Comparison of ENCODE assay signal across 14 cellular contexts in genomic region chr7:120218702-120219101, GRCh38. TPM values are rescaled to one million over a fixed set of nuclear protein-coding genes. Genes with fewer than 3 reads are reported as not detected.
"Had no signal": no experiment of that assay in that cellular context is flagged by ENCODE, and none has a peak within 500 bp of the region (broad histone marks: within the 10 kb centered on the region; RNA-seq: fewer than 3 reads in every experiment).

No MANE protein-coding gene starts in this region.

- ATAC-seq: activated T-helper 17 cell treated with anti-CD3 and anti-CD28 coated beads, Interleukin-2, amount 50 U/mL, for 72 hours; lower lobe of right lung; naive thymus-derived CD4-positive, alpha-beta T cell; stimulated activated memory B cell treated with anti-CD40 and anti-IgM and Interleukin-4, amounts not matched to agents 10 μg/mL and 1 μg/mL and 100 μg/mL, for 72 hours had no signal

- DNase-seq: activated B cell treated with CpG ODN at 0.5 μM for 24 hours; activated CD4-positive, alpha-beta T cell treated with anti-CD3 and anti-CD28 coated beads, Interleukin-2, amount 10 ng/mL, durations not matched to agents 7 days and 5 days; activated CD8-positive, alpha-beta memory T cell treated with anti-CD3 and anti-CD28 coated beads for 24 hours; activated naive CD4-positive, alpha-beta T cell treated with anti-CD3 and anti-CD28 coated beads, Interleukin-2, amount 10 ng/mL, durations not matched to agents 7 days and 5 days; amniotic stem cell; lower lobe of right lung; naive thymus-derived CD4-positive, alpha-beta T cell; retina; stimulated activated CD4-positive, alpha-beta T cell treated with anti-CD3 and anti-CD28 coated beads, Interleukin-1b, Interleukin-23, amount 100 ng/mL, for 48 hours; T-helper 2 cell; transverse colon had no signal

- H3K4me1 ChIP-seq: lower lobe of right lung, transverse colon had no signal

- H3K27ac ChIP-seq: lower lobe of right lung, transverse colon had no signal

- H3K4me3 ChIP-seq: lower lobe of right lung, transverse colon had no signal

- H3K27me3 ChIP-seq: transverse colon had no signal

- H3K36me3 ChIP-seq: lower lobe of right lung, transverse colon had no signal

- H3K9me3 ChIP-seq: lower lobe of right lung, transverse colon had no signal

RNA-seq across cellular contexts. Expression of gene KCND2, which starts 54.3 kb away (rescaled TPM):
- total RNA-seq: activated B cell treated with CpG ODN at 0.5 μM for 24 hours; activated CD4-positive, alpha-beta T cell treated with anti-CD3 and anti-CD28 coated beads, Interleukin-2, amount 10 ng/mL, durations not matched to agents 7 days and 5 days; activated T-helper 17 cell treated with anti-CD3 and anti-CD28 coated beads, Interleukin-2, amount 50 U/mL, for 72 hours; endothelial cell of umbilical vein; naive thymus-derived CD4-positive, alpha-beta T cell had no signal
- polyA plus RNA-seq: endothelial cell of umbilical vein; naive thymus-derived CD4-positive, alpha-beta T cell had no signal
